Comparison of ENCODE assay signal across 19 cellular contexts in the genomic region with DNA sequence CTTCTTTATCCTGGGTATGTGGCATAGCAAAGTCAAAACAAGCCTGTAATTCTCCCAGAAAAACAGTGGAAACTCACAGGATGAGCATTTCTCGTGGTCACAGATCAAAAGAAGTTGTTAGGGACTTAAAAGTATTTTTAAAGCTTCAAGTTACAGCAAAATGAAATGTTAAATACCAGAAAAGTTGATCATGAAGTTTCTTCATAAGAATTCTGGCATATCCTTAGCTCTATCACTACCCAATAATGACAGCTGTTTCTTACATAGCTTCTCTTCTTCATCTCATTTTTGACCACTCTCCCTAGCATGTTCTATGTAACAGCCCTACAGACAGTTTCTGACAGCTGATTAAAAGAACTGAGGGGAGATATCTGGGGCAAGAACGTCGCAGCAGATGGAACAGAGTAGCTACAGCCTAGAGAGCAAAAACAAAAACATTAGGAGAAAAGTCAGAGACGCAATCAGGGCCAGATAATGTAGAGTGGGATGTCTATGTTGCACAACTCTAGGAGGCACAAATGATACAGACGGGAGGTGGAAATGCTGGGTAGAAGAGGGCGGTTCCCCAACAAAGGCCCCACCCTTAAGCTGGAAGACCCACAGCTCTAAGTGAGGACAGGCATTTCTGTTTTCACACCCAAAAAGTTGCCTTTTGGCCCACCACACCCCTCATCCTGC.
DNase-seq lines count a peak whose midpoint lies in the region; ATAC-seq and TF ChIP-seq lines count a peak whose summit lies in the region.
"Had no signal": no experiment of that assay in that cellular context is flagged by ENCODE, and none has a peak within 500 bp of the region (broad histone marks: within the 10 kb centered on the region; RNA-seq: fewer than 3 reads in every experiment).

No MANE protein-coding gene starts in this region.

- H3K27ac ChIP-seq in cardiac muscle cell (peak overlapping the region; percentile 24), lung (ENCODE audit: low read depth in 1 of 2, low read length in 1 of 2) (peak overlapping the region in 1 of 2 donors; percentile 33), smooth muscle cell (ENCODE audit: low read depth) (no peak overlapping the region)
- H3K27ac ChIP-seq: Peyer's patch had no signal

- H3K4me2 ChIP-seq in smooth muscle cell = peak overlapping the region; percentile 54

- H3K4me3 Mint-ChIP-seq in type B pancreatic cell = no peak overlapping the region
- H3K4me3 Mint-ChIP-seq: B cell had no signal

- no peaks in the 10 kb centered on the region for H3F3A ChIP-seq in smooth muscle cell (ENCODE audit: low read depth)

- no peaks in the 10 kb centered on the region for H3K36me3 Mint-ChIP-seq in type B pancreatic cell

- H3K9me3 ChIP-seq in cardiac muscle cell (ENCODE audit: low read depth) = no peaks in the 10 kb centered on the region
- H3K9me3 ChIP-seq in lung (ENCODE audit: control insufficient read depth in 2 of 2, insufficient read depth in 1 of 2, low read length in 1 of 2) = no peaks in the 10 kb centered on the region
- H3K9me3 ChIP-seq in smooth muscle cell (replicated peaks; ENCODE audit: low read depth) = no peaks in the 10 kb centered on the region
- H3K9me3 ChIP-seq: MG63, Peyer's patch had no signal

- H3K9ac ChIP-seq in smooth muscle cell (ENCODE audit: low read depth) = no peak overlapping the region

- intact Hi-C loops in cardiac septum (cut with DNase I) = no loop called here
- intact Hi-C loops in posterior vena cava (cut with DNase I) = no loop called here

- peaks cover 4% of the 10 kb centered on the region for H3K27me3 Mint-ChIP-seq in type B pancreatic cell

- WGBS in lung, 2 donors = 69 to 71% methylated on average over 6 of the region's 6 CpGs
- WGBS in smooth muscle cell (ENCODE audit: low lambda C conversion rate) = 65% methylated on average over 6 of the region's 6 CpGs

- no peaks in the 10 kb centered on the region for H4K20me1 ChIP-seq in smooth muscle cell (ENCODE audit: low read depth)

- H3K4me1 ChIP-seq in cardiac muscle cell (ENCODE audit: low read depth) = peaks cover 23% of the 10 kb centered on the region
- H3K4me1 ChIP-seq in lung (ENCODE audit: control insufficient read depth in 2 of 2, insufficient read depth in 2 of 2, low read length in 2 of 2) = no peaks in the 10 kb centered on the region
- no peaks in the 10 kb centered on the region for H3K4me1 ChIP-seq in smooth muscle cell (ENCODE audit: low read depth)
- H3K4me1 ChIP-seq: Peyer's patch had no signal

- H2AFZ ChIP-seq in smooth muscle cell (ENCODE audit: low read depth) = peak overlapping the region; percentile 65

- no peak for DNase-seq in cardiac muscle cell (ENCODE audit: low read depth in 1 of 2, low spot score in 1 of 2)
- DNase-seq in cardiac septum (ENCODE audit: low spot score) = no peak
- peak; percentile 4 for DNase-seq in astrocyte of the hippocampus (ENCODE audit: low read depth, low spot score)
- no peak for DNase-seq in lung (ENCODE audit: low spot score)
- DNase-seq in smooth muscle cell (lab: John Stamatoyannopoulos, UW; ENCODE audit: unreplicated experiment) = no peak
- no peak for DNase-seq in stimulated activated CD4-positive, alpha-beta T cell treated with anti-CD3 and anti-CD28 coated beads, Interleukin-2, amount 100 ng/mL, for 48 hours
- no peak for DNase-seq in posterior vena cava (ENCODE audit: low spot score)
- DNase-seq in type B pancreatic cell (ENCODE audit: extremely low spot score, unreplicated experiment) = no peak
- DNase-seq: 8988T; DMS79 treated with DMSO at 0.1 percent for 48 hours; H7; Karpas-422; MG63; NCI-H1092; NCI-H146; NCI-H2081; NK-92 treated with Interleukin-12 subunit alpha and Interleukin-12 subunit beta, amount 100 ng/mL, for 24 hours; Peyer's patch had no signal

- H3K4me3 ChIP-seq in cardiac muscle cell (no peak overlapping the region), lung (no peak overlapping the region), smooth muscle cell (no peak overlapping the region)
- H3K4me3 ChIP-seq: MG63, Peyer's patch had no signal

- peaks cover 5% of the 10 kb centered on the region for H3K4me1 Mint-ChIP-seq in type B pancreatic cell (ENCODE audit: unreplicated experiment)
- H3K4me1 Mint-ChIP-seq: B cell had no signal

- H3K27ac Mint-ChIP-seq in type B pancreatic cell = no peak overlapping the region
- H3K27ac Mint-ChIP-seq: B cell had no signal

- H3K36me3 ChIP-seq in cardiac muscle cell (no peaks in the 10 kb centered on the region), lung (ENCODE audit: control insufficient read depth in 2 of 2, insufficient read depth in 2 of 2, low read length in 2 of 2) (no peaks in the 10 kb centered on the region), smooth muscle cell (ENCODE audit: low read depth) (no peaks in the 10 kb centered on the region)
- H3K36me3 ChIP-seq: MG63, Peyer's patch had no signal

- TF ChIP-seq CTCF in cardiac muscle cell (IDR thresholded peaks at IDR 0.05; ENCODE audit: low read depth, low read length) (no peak), lung (IDR thresholded peaks at IDR 0.05; ENCODE audit: control extremely low read depth, extremely low read depth) (no peak), smooth muscle cell (IDR thresholded peaks at IDR 0.05; ENCODE audit: borderline replicate concordance, insufficient read depth, poor library complexity, severe bottlenecking) (no peak), type B pancreatic cell (conservative IDR thresholded peaks at IDR 0.05) (no peak)

- ATAC-seq in lung (ENCODE audit: insufficient read depth, low FRiP score) = peak; percentile 44

- H3K79me2 ChIP-seq in smooth muscle cell (ENCODE audit: low read depth) = no peaks in the 10 kb centered on the region

- H3K27me3 ChIP-seq in cardiac muscle cell = no peaks in the 10 kb centered on the region
- no peaks in the 10 kb centered on the region for H3K27me3 ChIP-seq in lung (ENCODE audit: control insufficient read depth, insufficient read depth)
- no peaks in the 10 kb centered on the region for H3K27me3 ChIP-seq in smooth muscle cell (ENCODE audit: low read depth)
- H3K27me3 ChIP-seq: MG63, Peyer's patch had no signal

- no peaks in the 10 kb centered on the region for H3K9me3 Mint-ChIP-seq in type B pancreatic cell
